In genomic region chr6:25034477-25034876, GRCh38 we compare ENCODE assay signal across 12 cellular contexts.
DNase-seq lines count a peak whose midpoint lies in the region; ATAC-seq and TF ChIP-seq lines count a peak whose summit lies in the region.
"Had no signal": no experiment of that assay in that cellular context is flagged by ENCODE, and none has a peak within 500 bp of the region (broad histone marks: within the 10 kb centered on the region; RNA-seq: fewer than 3 reads in every experiment).

No MANE protein-coding gene starts in this region.

- POLR2A ChIA-PET in CD8-positive, alpha-beta T cell (lab: Charles Lee): interaction anchor here (0.8 to 1.8 kb wide), 8 partner anchors 12 to 204 kb away, joined by 3 to 7 read pairs (median 3); no protein-coding TSS in a partner anchor

- peak overlapping the region; percentile 83 for H3K4me3 Mint-ChIP-seq in CD8-positive, alpha-beta T cell
- peak overlapping the region; percentile 91 for H3K4me3 Mint-ChIP-seq in natural killer cell

- no peak for TF ChIP-seq CTCF in CD8-positive, alpha-beta T cell (IDR thresholded peaks at IDR 0.05)
- TF ChIP-seq CTCF in natural killer cell (IDR thresholded peaks at IDR 0.05): no peak

- no peak for ATAC-seq in CD8-positive, alpha-beta T cell
- ATAC-seq in natural killer cell (peak; percentile 40 to 49 (median 41)), HG03135 (IDR thresholded peaks at IDR 0.05; ENCODE audit: unreplicated experiment) (no peak), GM19328 (IDR thresholded peaks at IDR 0.05; ENCODE audit: unreplicated experiment) (no peak), GM19467 (IDR thresholded peaks at IDR 0.05; ENCODE audit: unreplicated experiment) (no peak), left cardiac atrium (no peak)

- no peaks in the 10 kb centered on the region for H3K9me3 Mint-ChIP-seq in CD8-positive, alpha-beta T cell
- H3K9me3 Mint-ChIP-seq in natural killer cell: no peaks in the 10 kb centered on the region

- H3K4me1 Mint-ChIP-seq in CD8-positive, alpha-beta T cell (ENCODE audit: low read depth): peaks cover 63% of the 10 kb centered on the region
- peaks cover 46 to 63% of the 10 kb centered on the region in 2 donors for H3K4me1 Mint-ChIP-seq in natural killer cell

- H3K27ac Mint-ChIP-seq in CD8-positive, alpha-beta T cell: peak overlapping the region; percentile 86
- peak overlapping the region; percentile 99 to 100 for H3K27ac Mint-ChIP-seq in natural killer cell
- H3K27ac Mint-ChIP-seq: progenitor cell of endocrine pancreas had no signal

- no peaks in the 10 kb centered on the region for H3K27me3 ChIP-seq in CD8-positive, alpha-beta T cell (ENCODE audit: insufficient read depth, low read length)
- H3K27me3 ChIP-seq in adipocyte (replicated peaks; ENCODE audit: control insufficient read depth, insufficient read depth, low read length): no peaks in the 10 kb centered on the region

- H3K27me3 Mint-ChIP-seq in CD8-positive, alpha-beta T cell (ENCODE audit: low read depth): no peaks in the 10 kb centered on the region
- H3K27me3 Mint-ChIP-seq in natural killer cell (ENCODE audit: low read depth in 2 of 2): no peaks in the 10 kb centered on the region
- H3K27me3 Mint-ChIP-seq: progenitor cell of endocrine pancreas had no signal

- CTCF ChIA-PET in CD8-positive, alpha-beta T cell (lab: Charles Lee): interaction anchor here (0.9 to 6.5 kb wide), 9 partner anchors 7 to 170 kb away, joined by 3 to 73 read pairs (median 5); no protein-coding TSS in a partner anchor

- no peaks in the 10 kb centered on the region for H3K36me3 ChIP-seq in CD8-positive, alpha-beta T cell (ENCODE audit: insufficient read depth, low read length)
- H3K36me3 ChIP-seq in adipocyte (ENCODE audit: control insufficient read depth, insufficient read depth, low read length, severe bottlenecking): no peaks in the 10 kb centered on the region

- intact Hi-C loops in CD8-positive, alpha-beta T cell (cut with DNase I, micrococcal nuclease): loop anchor here in 1 of 2 experiments (1.0 kb wide), 1 partner anchor 8 kb away; no protein-coding TSS in a partner anchor
- intact Hi-C loops in natural killer cell (cut with micrococcal nuclease): loop anchor here (2.0 kb wide), 1 partner anchor 16 kb away; no protein-coding TSS in a partner anchor
- intact Hi-C loops in left cardiac atrium (cut with DNase I): no loop called here

- no peak overlapping the region for H3K9ac ChIP-seq in adipocyte (ENCODE audit: low read length)

- H3K36me3 Mint-ChIP-seq in CD8-positive, alpha-beta T cell: peaks cover 2% of the 10 kb centered on the region
- H3K36me3 Mint-ChIP-seq in natural killer cell: no peaks in the 10 kb centered on the region

- peaks cover 40% of the 10 kb centered on the region for H3K4me1 ChIP-seq in CD8-positive, alpha-beta T cell (ENCODE audit: insufficient read depth, low read length)
- H3K4me1 ChIP-seq in adipocyte (ENCODE audit: control insufficient read depth, insufficient read depth, low read length): no peaks in the 10 kb centered on the region

- peak overlapping the region; percentile 38 for H3K27ac ChIP-seq in CD8-positive, alpha-beta T cell (ENCODE audit: low read depth, low read length)

- H3K9me3 ChIP-seq in CD8-positive, alpha-beta T cell (ENCODE audit: low read length): no peaks in the 10 kb centered on the region
- H3K9me3 ChIP-seq in adipocyte (ENCODE audit: control insufficient read depth, low read length): no peaks in the 10 kb centered on the region

- no peak for DNase-seq in CD8-positive, alpha-beta T cell
- DNase-seq in M059J (ENCODE audit: low read depth) (peak; percentile 39), adipocyte (ENCODE audit: low read depth) (peak; percentile 36), natural killer cell (no peak), left cardiac atrium (no peak)
- DNase-seq: GF-D8; NCI-H1436; stimulated activated CD8-positive, alpha-beta memory T cell treated with anti-CD3 and anti-CD28 coated beads, Interleukin-4, amount 100 ng/mL, for 48 hours had no signal

- peak overlapping the region; percentile 30 for H3K4me3 ChIP-seq in CD8-positive, alpha-beta T cell (ENCODE audit: low read depth, low read length)
- H3K4me3 ChIP-seq in adipocyte (ENCODE audit: low read length): peak overlapping the region; percentile 66

Comparison
In these comparisons a context has a peak if more than half of its experiments do, and no peak if none do; other contexts are left out.
1. ATAC-seq: peak in natural killer cell (3 of 3); none in CD8-positive, alpha-beta T cell (single experiment), HG03135 (single experiment), GM19328 (single experiment), GM19467 (single experiment) and left cardiac atrium (0 of 2).
2. DNase-seq: peak in M059J (single experiment) and adipocyte (single experiment); none in CD8-positive, alpha-beta T cell (0 of 7), natural killer cell (single experiment) and left cardiac atrium (single experiment).